ENCODE assay signal across 1 cellular context in the genomic region with DNA sequence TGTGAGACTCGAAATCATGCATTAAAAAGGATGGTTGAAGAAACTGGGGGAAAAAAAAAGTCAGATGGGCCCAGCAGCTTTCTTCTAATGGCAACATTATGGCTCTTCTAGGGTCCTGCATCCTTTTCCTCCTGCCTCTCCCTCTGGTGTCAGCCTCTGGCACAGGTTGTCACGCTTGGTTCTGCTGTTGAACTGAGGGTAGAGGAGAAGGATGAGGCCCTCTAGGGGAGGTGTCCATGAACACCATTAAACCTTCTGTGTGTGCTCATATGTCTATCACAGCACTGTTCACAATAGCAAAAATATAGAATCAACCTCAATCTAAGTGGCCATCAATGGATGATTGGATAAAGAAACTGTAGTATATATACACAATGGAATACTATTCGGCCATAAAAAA.
A peak's percentile ranks its signal among the peaks of the same experiment; 100 is the strongest.
TF ChIP-seq lines count a peak whose summit lies in the region.

No MANE protein-coding gene starts in this region.

TF ChIP-seq in K562, 482 proteins besides CTCF, POLR2A, EP300 and RAD21:
- TF ChIP-seq TEAD2 (tag; IDR thresholded peaks at IDR 0.05) (no peak), ETV6 (IDR thresholded peaks at IDR 0.05; ENCODE audit: borderline replicate concordance in 1 of 2, low read depth in 2 of 2, low read length in 1 of 2) (no peak), ETV6 (CRISPR knock-in tag; IDR thresholded peaks at IDR 0.05; ENCODE audit: borderline replicate concordance) (no peak), GABPB2 (CRISPR knock-in tag; conservative IDR thresholded peaks at IDR 0.05) (no peak), POLR2B (IDR thresholded peaks at IDR 0.05; ENCODE audit: low read depth, partially characterized antibody) (no peak), JUNB (CRISPR knock-in tag; conservative IDR thresholded peaks at IDR 0.05) (no peak), HDAC6 (IDR thresholded peaks at IDR 0.05; ENCODE audit: low read depth, low read length) (no peak), NR2F6 (CRISPR knock-in tag; IDR thresholded peaks at IDR 0.05) (no peak), MTA3 (IDR thresholded peaks at IDR 0.05; ENCODE audit: borderline replicate concordance) (no peak), YBX1 (IDR thresholded peaks at IDR 0.05) (no peak), CREM (IDR thresholded peaks at IDR 0.05; ENCODE audit: low read depth) (0 out of 2 replicates have a peak, but pooled peaks have one; percentile 10), TCF7 (IDR thresholded peaks at IDR 0.05; ENCODE audit: borderline replicate concordance) (no peak)
- TF ChIP-seq, protein P1, sequence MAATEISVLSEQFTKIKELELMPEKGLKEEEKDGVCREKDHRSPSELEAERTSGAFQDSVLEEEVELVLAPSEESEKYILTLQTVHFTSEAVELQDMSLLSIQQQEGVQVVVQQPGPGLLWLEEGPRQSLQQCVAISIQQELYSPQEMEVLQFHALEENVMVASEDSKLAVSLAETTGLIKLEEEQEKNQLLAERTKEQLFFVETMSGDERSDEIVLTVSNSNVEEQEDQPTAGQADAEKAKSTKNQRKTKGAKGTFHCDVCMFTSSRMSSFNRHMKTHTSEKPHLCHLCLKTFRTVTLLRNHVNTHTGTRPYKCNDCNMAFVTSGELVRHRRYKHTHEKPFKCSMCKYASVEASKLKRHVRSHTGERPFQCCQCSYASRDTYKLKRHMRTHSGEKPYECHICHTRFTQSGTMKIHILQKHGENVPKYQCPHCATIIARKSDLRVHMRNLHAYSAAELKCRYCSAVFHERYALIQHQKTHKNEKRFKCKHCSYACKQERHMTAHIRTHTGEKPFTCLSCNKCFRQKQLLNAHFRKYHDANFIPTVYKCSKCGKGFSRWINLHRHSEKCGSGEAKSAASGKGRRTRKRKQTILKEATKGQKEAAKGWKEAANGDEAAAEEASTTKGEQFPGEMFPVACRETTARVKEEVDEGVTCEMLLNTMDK (IDR thresholded peaks at IDR 0.05; ENCODE audit: borderline replicate concordance, insufficient read depth, low read depth, low read length, poor library complexity, severe bottlenecking) = peak; percentile 49
- TF ChIP-seq, protein P2, sequence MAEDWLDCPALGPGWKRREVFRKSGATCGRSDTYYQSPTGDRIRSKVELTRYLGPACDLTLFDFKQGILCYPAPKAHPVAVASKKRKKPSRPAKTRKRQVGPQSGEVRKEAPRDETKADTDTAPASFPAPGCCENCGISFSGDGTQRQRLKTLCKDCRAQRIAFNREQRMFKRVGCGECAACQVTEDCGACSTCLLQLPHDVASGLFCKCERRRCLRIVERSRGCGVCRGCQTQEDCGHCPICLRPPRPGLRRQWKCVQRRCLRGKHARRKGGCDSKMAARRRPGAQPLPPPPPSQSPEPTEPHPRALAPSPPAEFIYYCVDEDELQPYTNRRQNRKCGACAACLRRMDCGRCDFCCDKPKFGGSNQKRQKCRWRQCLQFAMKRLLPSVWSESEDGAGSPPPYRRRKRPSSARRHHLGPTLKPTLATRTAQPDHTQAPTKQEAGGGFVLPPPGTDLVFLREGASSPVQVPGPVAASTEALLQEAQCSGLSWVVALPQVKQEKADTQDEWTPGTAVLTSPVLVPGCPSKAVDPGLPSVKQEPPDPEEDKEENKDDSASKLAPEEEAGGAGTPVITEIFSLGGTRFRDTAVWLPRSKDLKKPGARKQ (CRISPR knock-in tag; IDR thresholded peaks at IDR 0.05) = no peak
- TF ChIP-seq, protein P3, sequence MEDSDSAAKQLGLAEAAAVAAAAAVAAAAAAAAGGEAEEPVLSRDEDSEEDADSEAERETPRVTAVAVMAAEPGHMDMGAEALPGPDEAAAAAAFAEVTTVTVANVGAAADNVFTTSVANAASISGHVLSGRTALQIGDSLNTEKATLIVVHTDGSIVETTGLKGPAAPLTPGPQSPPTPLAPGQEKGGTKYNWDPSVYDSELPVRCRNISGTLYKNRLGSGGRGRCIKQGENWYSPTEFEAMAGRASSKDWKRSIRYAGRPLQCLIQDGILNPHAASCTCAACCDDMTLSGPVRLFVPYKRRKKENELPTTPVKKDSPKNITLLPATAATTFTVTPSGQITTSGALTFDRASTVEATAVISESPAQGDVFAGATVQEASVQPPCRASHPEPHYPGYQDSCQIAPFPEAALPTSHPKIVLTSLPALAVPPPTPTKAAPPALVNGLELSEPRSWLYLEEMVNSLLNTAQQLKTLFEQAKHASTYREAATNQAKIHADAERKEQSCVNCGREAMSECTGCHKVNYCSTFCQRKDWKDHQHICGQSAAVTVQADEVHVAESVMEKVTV (CRISPR knock-in tag; IDR thresholded peaks at IDR 0.05) = no peak
- TF ChIP-seq, protein P4, sequence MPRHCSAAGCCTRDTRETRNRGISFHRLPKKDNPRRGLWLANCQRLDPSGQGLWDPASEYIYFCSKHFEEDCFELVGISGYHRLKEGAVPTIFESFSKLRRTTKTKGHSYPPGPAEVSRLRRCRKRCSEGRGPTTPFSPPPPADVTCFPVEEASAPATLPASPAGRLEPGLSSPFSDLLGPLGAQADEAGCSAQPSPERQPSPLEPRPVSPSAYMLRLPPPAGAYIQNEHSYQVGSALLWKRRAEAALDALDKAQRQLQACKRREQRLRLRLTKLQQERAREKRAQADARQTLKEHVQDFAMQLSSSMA (CRISPR knock-in tag; IDR thresholded peaks at IDR 0.05) = no peak
- TF ChIP-seq, protein P5, sequence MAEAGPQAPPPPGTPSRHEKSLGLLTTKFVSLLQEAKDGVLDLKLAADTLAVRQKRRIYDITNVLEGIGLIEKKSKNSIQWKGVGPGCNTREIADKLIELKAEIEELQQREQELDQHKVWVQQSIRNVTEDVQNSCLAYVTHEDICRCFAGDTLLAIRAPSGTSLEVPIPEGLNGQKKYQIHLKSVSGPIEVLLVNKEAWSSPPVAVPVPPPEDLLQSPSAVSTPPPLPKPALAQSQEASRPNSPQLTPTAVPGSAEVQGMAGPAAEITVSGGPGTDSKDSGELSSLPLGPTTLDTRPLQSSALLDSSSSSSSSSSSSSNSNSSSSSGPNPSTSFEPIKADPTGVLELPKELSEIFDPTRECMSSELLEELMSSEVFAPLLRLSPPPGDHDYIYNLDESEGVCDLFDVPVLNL (CRISPR knock-in tag; IDR thresholded peaks at IDR 0.05; ENCODE audit: low read depth) = no peak
TF ChIP-seq in K562: peak in this region for 2.
